8 cellular contexts compared by ENCODE assay signal in genomic region chr6:111845441-111845871, GRCh38. TPM values are rescaled to one million over a fixed set of nuclear protein-coding genes. Genes with fewer than 3 reads are reported as not detected.
DNase-seq lines count a peak whose midpoint lies in the region; ATAC-seq, FAIRE-seq and TF ChIP-seq lines count a peak whose summit lies in the region.

No MANE protein-coding gene starts in this region.

- DNase-seq in activated CD4-positive, alpha-beta T cell treated with anti-CD3 and anti-CD28 coated beads, Interleukin-2, amount 10 ng/mL, durations not matched to agents 24 days and 14 days = no peak
- DNase-seq in activated CD4-positive, alpha-beta T cell treated with anti-CD3 and anti-CD28 coated beads for 4 hours = no peak
- no peak for DNase-seq in activated naive CD8-positive, alpha-beta T cell treated with anti-CD3 and anti-CD28 coated beads for 36 hours
- no peak for DNase-seq in BE2C
- DNase-seq in stimulated activated CD4-positive, alpha-beta T cell treated with anti-CD3 and anti-CD28 coated beads, Interleukin-4, amount 100 ng/mL, for 24 hours = no peak
- no peak for DNase-seq in kidney

- no peaks in the 10 kb centered on the region for H3K27me3 Mint-ChIP-seq in activated CD4-positive, alpha-beta T cell treated with anti-CD3 and anti-CD28 coated beads, Interleukin-2, amount 10 ng/mL, durations not matched to agents 24 days and 14 days
- H3K27me3 Mint-ChIP-seq in activated naive CD8-positive, alpha-beta T cell treated with anti-CD3 and anti-CD28 coated beads for 36 hours = no peaks in the 10 kb centered on the region

- H3K9ac ChIP-seq in kidney (ENCODE audit: low read length in 2 of 2) = no peak overlapping the region

- TF ChIP-seq CTCF in BE2C (IDR thresholded peaks at IDR 0.05; ENCODE audit: low read depth, low read length) (no peak), kidney (IDR thresholded peaks at IDR 0.05; ENCODE audit: borderline replicate concordance, extremely low read depth, insufficient read depth) (no peak)

- intact Hi-C loops in activated CD4-positive, alpha-beta T cell treated with anti-CD3 and anti-CD28 coated beads, Interleukin-2, amount 10 ng/mL, durations not matched to agents 24 days and 14 days (cut with micrococcal nuclease) = no loop called here
- intact Hi-C loops in kidney (cut with DNase I) = no loop called here

- peak overlapping the region; percentile 93 for H3K27ac Mint-ChIP-seq in activated CD4-positive, alpha-beta T cell treated with anti-CD3 and anti-CD28 coated beads, Interleukin-2, amount 10 ng/mL, durations not matched to agents 24 days and 14 days
- H3K27ac Mint-ChIP-seq in activated naive CD8-positive, alpha-beta T cell treated with anti-CD3 and anti-CD28 coated beads for 36 hours = peak overlapping the region; percentile 85

- no peaks in the 10 kb centered on the region for H3K9me3 Mint-ChIP-seq in activated CD4-positive, alpha-beta T cell treated with anti-CD3 and anti-CD28 coated beads, Interleukin-2, amount 10 ng/mL, durations not matched to agents 24 days and 14 days
- H3K9me3 Mint-ChIP-seq in activated naive CD8-positive, alpha-beta T cell treated with anti-CD3 and anti-CD28 coated beads for 36 hours = no peaks in the 10 kb centered on the region

- H3K4me3 ChIP-seq in skin epidermis (no peak overlapping the region), BE2C (ENCODE audit: low read depth, low read length) (no peak overlapping the region), kidney (ENCODE audit: low read length in 2 of 2) (no peak overlapping the region)

- H3K27ac ChIP-seq in skin epidermis (peak overlapping the region in 12 of 21 experiments; percentile 6 to 84 (median 48)), kidney (ENCODE audit: low read depth in 2 of 2, low read length in 2 of 2) (no peak overlapping the region)

- no peak for FAIRE-seq in kidney (lab: Jason Lieb, UNC)

- peak overlapping the region; percentile 74 for H3K4me3 Mint-ChIP-seq in activated CD4-positive, alpha-beta T cell treated with anti-CD3 and anti-CD28 coated beads, Interleukin-2, amount 10 ng/mL, durations not matched to agents 24 days and 14 days
- H3K4me3 Mint-ChIP-seq in activated naive CD8-positive, alpha-beta T cell treated with anti-CD3 and anti-CD28 coated beads for 36 hours = peak overlapping the region; percentile 22

- peaks cover 3% of the 10 kb centered on the region; the same call in 1 of the 2 replicates for H3K36me3 ChIP-seq in BE2C
- no peaks in the 10 kb centered on the region for H3K36me3 ChIP-seq in kidney (ENCODE audit: control insufficient read depth in 1 of 2, insufficient read depth in 2 of 2, low read length in 2 of 2)

- peaks cover 29% of the 10 kb centered on the region for H3K4me1 ChIP-seq in BE2C
- H3K4me1 ChIP-seq in kidney (ENCODE audit: control insufficient read depth in 1 of 2, insufficient read depth in 1 of 2, low read depth in 1 of 2, low read length in 2 of 2) = peaks cover 0 to 12% of the 10 kb centered on the region in 2 donors

- no peaks in the 10 kb centered on the region for H3K27me3 ChIP-seq in BE2C

- peak; percentile 58 for ATAC-seq in HG02885 (IDR thresholded peaks at IDR 0.05; ENCODE audit: poor library complexity, unreplicated experiment)

- H3K9me3 ChIP-seq in BE2C = no peaks in the 10 kb centered on the region
- H3K9me3 ChIP-seq in kidney (ENCODE audit: control insufficient read depth in 1 of 2, low read length in 2 of 2) = no peaks in the 10 kb centered on the region

- H3K36me3 Mint-ChIP-seq in activated CD4-positive, alpha-beta T cell treated with anti-CD3 and anti-CD28 coated beads, Interleukin-2, amount 10 ng/mL, durations not matched to agents 24 days and 14 days (ENCODE audit: low read depth) = peaks cover 42% of the 10 kb centered on the region
- peaks cover 44% of the 10 kb centered on the region for H3K36me3 Mint-ChIP-seq in activated naive CD8-positive, alpha-beta T cell treated with anti-CD3 and anti-CD28 coated beads for 36 hours

- peaks cover 57% of the 10 kb centered on the region for H3K4me1 Mint-ChIP-seq in activated CD4-positive, alpha-beta T cell treated with anti-CD3 and anti-CD28 coated beads, Interleukin-2, amount 10 ng/mL, durations not matched to agents 24 days and 14 days
- H3K4me1 Mint-ChIP-seq in activated naive CD8-positive, alpha-beta T cell treated with anti-CD3 and anti-CD28 coated beads for 36 hours = peaks cover 16% of the 10 kb centered on the region

RNA-seq across cellular contexts. Expression of gene FYN, which starts 27.8 kb away (rescaled TPM):
- total RNA-seq in activated CD4-positive, alpha-beta T cell treated with anti-CD3 and anti-CD28 coated beads, Interleukin-2, amount 10 ng/mL, durations not matched to agents 24 days and 14 days = 331 and 341 TPM in 2 replicates
- 100 to 1,000 TPM; 390 to 395 TPM for total RNA-seq in activated naive CD8-positive, alpha-beta T cell treated with anti-CD3 and anti-CD28 coated beads for 36 hours
- polyA plus RNA-seq in BE2C (2012; ENCODE audit: insufficient read depth, insufficient read length, low read depth) = 221 TPM
- 52.4 TPM for total RNA-seq in kidney
- 34.5 TPM for polyA plus RNA-seq in kidney (ENCODE audit: insufficient read depth, low read depth, low replicate concordance)

Comparison
In these comparisons a context has a peak if more than half of its experiments do, and no peak if none do; other contexts are left out.
1. H3K27ac ChIP-seq: peak in skin epidermis (12 of 21); none in kidney (0 of 2).